24 cellular contexts compared by ENCODE assay signal in genomic region chr22:25838960-25839741, GRCh38.
"Had no signal": no experiment of that assay in that cellular context is flagged by ENCODE, and none has a peak within 500 bp of the region (broad histone marks: within the 10 kb centered on the region; RNA-seq: fewer than 3 reads in every experiment).

No MANE protein-coding gene starts in this region.

- H3K36me3 ChIP-seq: brain microvascular endothelial cell, MG63 had no signal

- H3K4me3 ChIP-seq: MG63, SK-N-MC had no signal

- DNase-seq: activated B cell treated with CpG ODN at 0.5 μM for 24 hours; activated CD4-positive, alpha-beta T cell treated with anti-CD3 and anti-CD28 coated beads for 1 hour; activated CD4-positive, alpha-beta T cell treated with anti-CD3 and anti-CD28 coated beads, Interleukin-2, amount 10 ng/mL, durations not matched to agents 24 days and 14 days; activated CD4-positive, alpha-beta T cell treated with anti-CD3 and anti-CD28 coated beads, Interleukin-2, amount 50 U/mL, for 48 hours; activated CD8-positive, alpha-beta memory T cell treated with anti-CD3 and anti-CD28 coated beads for 24 hours; activated effector memory CD4-positive, alpha-beta T cell treated with anti-CD3 and anti-CD28 coated beads, Interleukin-2, amount 50 U/mL, for 16 hours; activated naive CD4-positive, alpha-beta T cell treated with Interleukin-2 at 50 U/mL for 16 hours; activated naive CD8-positive, alpha-beta T cell treated with anti-CD3 and anti-CD28 coated beads for 36 hours; activated T-cell treated with anti-CD3 and anti-CD28 coated beads, Interleukin-2, amount 50 U/mL, for 4 hours; brain microvascular endothelial cell; MG63; MV-4-11; NCI-H1092 treated with DMSO at 0.1 percent for 48 hours; NCI-H1417 treated with DMSO at 0.1 percent for 48 hours; NCI-H1694 treated with DMSO at 0.1 percent for 48 hours; NCI-H2029 treated with DMSO at 0.1 percent for 48 hours; NCI-H345; NCI-H510A; NCI-H526 treated with DMSO at 0.1 percent for 48 hours; T-cell; T-helper 2 cell; T1000 had no signal

- H3K36me3 Mint-ChIP-seq: activated naive CD8-positive, alpha-beta T cell treated with anti-CD3 and anti-CD28 coated beads for 36 hours; T-cell had no signal

- H3K4me1 Mint-ChIP-seq: activated B cell treated with CpG ODN at 0.5 μM for 24 hours; activated CD4-positive, alpha-beta T cell treated with anti-CD3 and anti-CD28 coated beads, Interleukin-2, amount 10 ng/mL, durations not matched to agents 24 days and 14 days; activated naive CD8-positive, alpha-beta T cell treated with anti-CD3 and anti-CD28 coated beads for 36 hours; T-cell had no signal

- H3K9me3 Mint-ChIP-seq: activated B cell treated with CpG ODN at 0.5 μM for 24 hours; activated CD4-positive, alpha-beta T cell treated with anti-CD3 and anti-CD28 coated beads, Interleukin-2, amount 10 ng/mL, durations not matched to agents 24 days and 14 days; activated naive CD8-positive, alpha-beta T cell treated with anti-CD3 and anti-CD28 coated beads for 36 hours; activated T-cell treated with anti-CD3 and anti-CD28 coated beads, Interleukin-2, amount 50 U/mL, for 4 hours; T-cell had no signal

- FAIRE-seq: TTC549 had no signal

- H3K27ac ChIP-seq: brain microvascular endothelial cell, SK-N-MC had no signal

- H3K27me3 Mint-ChIP-seq: activated CD4-positive, alpha-beta T cell treated with anti-CD3 and anti-CD28 coated beads, Interleukin-2, amount 10 ng/mL, durations not matched to agents 24 days and 14 days; activated naive CD8-positive, alpha-beta T cell treated with anti-CD3 and anti-CD28 coated beads for 36 hours had no signal

- H3K27ac Mint-ChIP-seq: activated B cell treated with CpG ODN at 0.5 μM for 24 hours; activated CD4-positive, alpha-beta T cell treated with anti-CD3 and anti-CD28 coated beads, Interleukin-2, amount 10 ng/mL, durations not matched to agents 24 days and 14 days; activated naive CD8-positive, alpha-beta T cell treated with anti-CD3 and anti-CD28 coated beads for 36 hours; T-cell had no signal

- ATAC-seq: activated T-cell treated with anti-CD3 and anti-CD28 coated beads, Interleukin-2, amount 50 U/mL, for 4 hours; T-cell had no signal

- H3K4me3 Mint-ChIP-seq: activated B cell treated with CpG ODN at 0.5 μM for 24 hours; activated CD4-positive, alpha-beta T cell treated with anti-CD3 and anti-CD28 coated beads, Interleukin-2, amount 10 ng/mL, durations not matched to agents 24 days and 14 days; activated naive CD8-positive, alpha-beta T cell treated with anti-CD3 and anti-CD28 coated beads for 36 hours; activated T-cell treated with anti-CD3 and anti-CD28 coated beads, Interleukin-2, amount 50 U/mL, for 4 hours; T-cell had no signal

- H3K9me3 ChIP-seq: MG63 had no signal

- H3K27me3 ChIP-seq: brain microvascular endothelial cell, MG63 had no signal
